Comparison of ENCODE assay signal across 9 cellular contexts in the genomic region with DNA sequence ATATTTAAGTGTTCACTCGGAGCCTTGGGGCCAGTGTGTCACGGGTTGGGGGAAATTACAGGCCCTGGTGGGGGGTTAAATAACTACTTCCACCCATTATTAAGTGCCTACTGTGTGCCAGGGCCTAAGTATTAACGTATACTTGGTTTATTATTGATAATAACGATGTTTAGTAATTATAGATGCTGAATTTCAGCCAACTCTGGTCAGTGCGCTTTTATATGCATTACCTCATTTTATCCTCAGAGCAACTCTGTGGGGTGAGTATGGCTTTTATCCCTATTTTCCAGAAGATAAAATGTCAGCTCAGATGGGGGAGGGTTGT. TPM values are rescaled to one million over a fixed set of nuclear protein-coding genes. Genes with fewer than 3 reads are reported as not detected.
DNase-seq lines count a peak whose midpoint lies in the region; ATAC-seq, FAIRE-seq and TF ChIP-seq lines count a peak whose summit lies in the region.
"Had no signal": no experiment of that assay in that cellular context is flagged by ENCODE, and none has a peak within 500 bp of the region (broad histone marks: within the 10 kb centered on the region; RNA-seq: fewer than 3 reads in every experiment).

No MANE protein-coding gene starts in this region.

- H3K4me2 ChIP-seq in MM.1S (ENCODE audit: low read depth, low read length) = peak overlapping the region; percentile 93

- peaks cover 16% of the 10 kb centered on the region for H3K36me3 Mint-ChIP-seq in effector memory CD8-positive, alpha-beta T cell (ENCODE audit: insufficient read depth)
- no peaks in the 10 kb centered on the region for H3K36me3 Mint-ChIP-seq in nephron (ENCODE audit: low read depth)

- no peak for FAIRE-seq in H54 (lab: Jason Lieb, UNC)
- FAIRE-seq: GM18507 had no signal

- peak overlapping the region; percentile 80 for H3K9ac ChIP-seq in MM.1S (ENCODE audit: low read length)

- no peak overlapping the region for H3K27ac Mint-ChIP-seq in effector memory CD8-positive, alpha-beta T cell
- peak overlapping the region in 1 of 3 experiments; percentile 29 for H3K27ac Mint-ChIP-seq in nephron

- no peaks in the 10 kb centered on the region for H3K9me3 Mint-ChIP-seq in effector memory CD8-positive, alpha-beta T cell
- H3K9me3 Mint-ChIP-seq in nephron = no peaks in the 10 kb centered on the region

- TF ChIP-seq CTCF in BE2C (IDR thresholded peaks at IDR 0.05; ENCODE audit: low read depth, low read length) (no peak), MM.1S (IDR thresholded peaks at IDR 0.05; ENCODE audit: low read length) (no peak), nephron (IDR thresholded peaks at IDR 0.05; ENCODE audit: unreplicated experiment in 3 of 3) (no peak)

- peak overlapping the region; percentile 68 to 70 for H3K4me3 Mint-ChIP-seq in effector memory CD8-positive, alpha-beta T cell
- H3K4me3 Mint-ChIP-seq in nephron = peak overlapping the region; percentile 73 to 80 (median 74)

- H3K4me3 ChIP-seq in BE2C (ENCODE audit: low read depth, low read length) (peak overlapping the region; percentile 64), MM.1S (ENCODE audit: low read length) (peak overlapping the region; percentile 97)

- H3F3A ChIP-seq in MM.1S (ENCODE audit: insufficient read depth, low read length) = peaks cover 19% of the 10 kb centered on the region

- H3K79me2 ChIP-seq in MM.1S (ENCODE audit: low read length) = peaks cover 36% of the 10 kb centered on the region

- H3K9me2 ChIP-seq in MM.1S (replicated peaks; ENCODE audit: insufficient read depth, low read length) = no peaks in the 10 kb centered on the region

- H3K4me1 Mint-ChIP-seq in effector memory CD8-positive, alpha-beta T cell (ENCODE audit: low read depth in 2 of 2) = peaks cover 21 to 25% of the 10 kb centered on the region in 2 donors
- H3K4me1 Mint-ChIP-seq in nephron = peaks cover 16% of the 10 kb centered on the region

- no peaks in the 10 kb centered on the region for H4K20me1 ChIP-seq in MM.1S (ENCODE audit: insufficient read depth, low read length)

- no peaks in the 10 kb centered on the region for H3K4me1 ChIP-seq in BE2C
- H3K4me1 ChIP-seq in MM.1S (ENCODE audit: low read length) = 0 out of 2 replicates have a peak, but pooled peaks cover 6% of the 10 kb centered on the region

- H3K27ac ChIP-seq in MM.1S (ENCODE audit: low read length) = peak overlapping the region; percentile 42; the same call in 1 of the 2 replicates

- H3K9me3 ChIP-seq in BE2C (no peaks in the 10 kb centered on the region), MM.1S (replicated peaks; ENCODE audit: insufficient read depth, low read length) (no peaks in the 10 kb centered on the region)

- H3K36me3 ChIP-seq in BE2C (no peaks in the 10 kb centered on the region), MM.1S (replicated peaks; ENCODE audit: insufficient read depth, low read length) (no peaks in the 10 kb centered on the region)

- no peaks in the 10 kb centered on the region for H3K27me3 Mint-ChIP-seq in effector memory CD8-positive, alpha-beta T cell
- peaks cover 39% of the 10 kb centered on the region for H3K27me3 Mint-ChIP-seq in nephron (ENCODE audit: low read depth)

- no peak for ATAC-seq in effector memory CD8-positive, alpha-beta T cell (replicated peaks)
- no peak for ATAC-seq in GM18502 (IDR thresholded peaks at IDR 0.05; ENCODE audit: poor library complexity, unreplicated experiment)

- no peak for TF ChIP-seq POLR2A in H54 (IDR thresholded peaks at IDR 0.05; ENCODE audit: low read depth, low read length)

- DNase-seq in BE2C (no peak), MM.1S (no peak), NCI-H774 (lab: John Stamatoyannopoulos, UW) (no peak), H54 (ENCODE audit: insufficient read length, low spot score) (no peak)
- no peak for DNase-seq in effector memory CD8-positive, alpha-beta T cell
- no peak for DNase-seq in activated naive CD4-positive, alpha-beta T cell (lab: John Stamatoyannopoulos, UW)

- H3K27me3 ChIP-seq in BE2C (no peaks in the 10 kb centered on the region), MM.1S (replicated peaks; ENCODE audit: insufficient read depth, low read length) (no peaks in the 10 kb centered on the region)

- peak overlapping the region; percentile 100 for H2AFZ ChIP-seq in MM.1S (ENCODE audit: low read length)

RNA-seq across cellular contexts. Expression of a gene that starts 0.8 kb away (rescaled TPM):
- 7.8 TPM for polyA plus RNA-seq in BE2C (2012; ENCODE audit: insufficient read depth, insufficient read length, low read depth)

RNA-seq across cellular contexts. Expression of a gene that starts 42.1 kb away (rescaled TPM):
- polyA plus RNA-seq in BE2C (2012; ENCODE audit: insufficient read depth, insufficient read length, low read depth) = 5.6 TPM
